Comparison of ENCODE assay signal across 21 cellular contexts in the genomic region with DNA sequence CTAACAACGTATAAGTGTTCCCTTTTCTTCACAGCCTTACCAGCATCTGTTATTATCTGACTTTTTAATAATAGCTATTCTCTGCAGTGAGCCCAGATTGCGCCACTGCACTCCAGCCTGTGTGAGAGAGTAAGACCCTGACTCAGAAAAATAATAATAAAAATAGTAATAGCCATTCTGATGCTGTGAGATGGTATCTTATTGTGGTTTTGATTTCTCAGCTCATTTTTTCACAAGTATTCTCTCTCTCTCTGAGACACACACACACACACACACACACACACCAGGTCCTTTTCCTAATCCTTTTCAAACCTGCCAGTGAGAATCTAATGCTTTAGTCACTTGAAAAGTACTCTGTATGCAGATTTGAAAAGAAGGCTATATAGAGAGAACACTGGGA.
"Had no signal": no experiment of that assay in that cellular context is flagged by ENCODE, and none has a peak within 500 bp of the region (broad histone marks: within the 10 kb centered on the region; RNA-seq: fewer than 3 reads in every experiment).

No MANE protein-coding gene starts in this region.

- H3K36me3 ChIP-seq: ascending aorta had no signal

- DNase-seq: activated CD4-positive, alpha-beta T cell treated with anti-CD3 and anti-CD28 coated beads for 36 hours; activated CD4-positive, alpha-beta T cell treated with anti-CD3 and anti-CD28 coated beads, Interleukin-2, amount 50 U/mL, for 1 hour; activated CD8-positive, alpha-beta memory T cell treated with anti-CD3 and anti-CD28 coated beads, Interleukin-2, amount 50 U/mL, for 48 hours; activated CD8-positive, alpha-beta T cell treated with anti-CD3 and anti-CD28 coated beads for 36 hours; activated naive CD4-positive, alpha-beta T cell; activated T-cell treated with anti-CD3 and anti-CD28 coated beads, Interleukin-2, amount 50 U/mL, for 1 hour; amniotic stem cell; cerebellar nuclear complex; Kasumi-1; NCI-H1092; NCI-H1417; NCI-H1930; NCI-H2107; NCI-H2171 treated with DMSO at 0.1 percent for 48 hours; NCI-H345; NCI-H510A; NCI-H526 treated with DMSO at 0.1 percent for 48 hours; SIG-M5; T-helper 1 cell had no signal

- H3K27ac ChIP-seq: ascending aorta, VCaP had no signal

- H3K9me3 ChIP-seq: ascending aorta had no signal

- H3K4me3 ChIP-seq: ascending aorta had no signal

- H3K27me3 ChIP-seq: ascending aorta had no signal

- H3K4me1 ChIP-seq: ascending aorta had no signal

- ATAC-seq: activated CD4-positive, alpha-beta T cell treated with anti-CD3 and anti-CD28 coated beads for 36 hours; activated CD8-positive, alpha-beta T cell treated with anti-CD3 and anti-CD28 coated beads for 36 hours had no signal
